Comparison of ENCODE assay signal across 15 cellular contexts in genomic region chr4:4426511-4427477, GRCh38. TPM values are rescaled to one million over a fixed set of nuclear protein-coding genes. Genes with fewer than 3 reads are reported as not detected.
A peak's percentile ranks its signal among the peaks of the same experiment; 100 is the strongest.
DNase-seq lines count a peak whose midpoint lies in the region; ATAC-seq and TF ChIP-seq lines count a peak whose summit lies in the region.
"Had no signal": no experiment of that assay in that cellular context is flagged by ENCODE, and none has a peak within 500 bp of the region (broad histone marks: within the 10 kb centered on the region; RNA-seq: fewer than 3 reads in every experiment).

No MANE protein-coding gene starts in this region.

- H3K27me3 ChIP-seq in mesenchymal stem cell (ENCODE audit: control insufficient read depth in 1 of 2, insufficient read depth in 1 of 2, low read length in 2 of 2) = no peaks in the 10 kb centered on the region
- H3K27me3 ChIP-seq in suprapubic skin = no peaks in the 10 kb centered on the region
- H3K27me3 ChIP-seq: transverse colon had no signal

- no peak overlapping the region for H2BK120ac ChIP-seq in mesenchymal stem cell (ENCODE audit: low read depth, low read length)

- H3K23ac ChIP-seq in mesenchymal stem cell (ENCODE audit: low read length in 2 of 2) = no peak overlapping the region

- H3K36me3 Mint-ChIP-seq in activated naive CD4-positive, alpha-beta T cell treated with anti-CD3 and anti-CD28 coated beads for 36 hours (ENCODE audit: low read depth) = peaks cover 4% of the 10 kb centered on the region
- H3K36me3 Mint-ChIP-seq in brain = peaks cover 6% of the 10 kb centered on the region
- H3K36me3 Mint-ChIP-seq: activated naive CD4-positive, alpha-beta T cell treated with anti-CD3 and anti-CD28 coated beads, Interleukin-2, amount 50 U/mL, for 72 hours had no signal

- no peak overlapping the region for H2BK5ac ChIP-seq in mesenchymal stem cell (ENCODE audit: low read depth, low read length, poor library complexity, severe bottlenecking)

- ATAC-seq in GM21526 (IDR thresholded peaks at IDR 0.05; ENCODE audit: low FRiP score, unreplicated experiment) = no peak
- ATAC-seq: activated CD8-positive, alpha-beta T cell treated with anti-CD3 and anti-CD28 coated beads, Interleukin-2, amount 10 ng/mL, durations not matched to agents 7 days and 5 days; activated naive CD4-positive, alpha-beta T cell treated with anti-CD3 and anti-CD28 coated beads, Interleukin-2, amount 50 U/mL, for 72 hours had no signal

- H3K9me3 ChIP-seq in mesenchymal stem cell (ENCODE audit: control insufficient read depth, low read length) = no peaks in the 10 kb centered on the region
- no peaks in the 10 kb centered on the region for H3K9me3 ChIP-seq in suprapubic skin
- H3K9me3 ChIP-seq: transverse colon had no signal

- CTCF ChIA-PET in activated naive CD4-positive, alpha-beta T cell treated with anti-CD3 and anti-CD28 coated beads for 36 hours (lab: Charles Lee) = no interaction called here

- H3K36me3 ChIP-seq in mesenchymal stem cell (ENCODE audit: control insufficient read depth in 1 of 2, insufficient read depth in 2 of 2, low read depth in 1 of 2, low read length in 2 of 2) = peaks cover 38 to 58% of the 10 kb centered on the region in 2 experiments
- peaks cover 37% of the 10 kb centered on the region for H3K36me3 ChIP-seq in suprapubic skin

- no peaks in the 10 kb centered on the region for H3K9me3 Mint-ChIP-seq in activated naive CD4-positive, alpha-beta T cell treated with anti-CD3 and anti-CD28 coated beads for 36 hours
- no peaks in the 10 kb centered on the region for H3K9me3 Mint-ChIP-seq in brain
- H3K9me3 Mint-ChIP-seq: activated naive CD4-positive, alpha-beta T cell treated with anti-CD3 and anti-CD28 coated beads, Interleukin-2, amount 50 U/mL, for 72 hours had no signal

- TF ChIP-seq EP300 in suprapubic skin (IDR thresholded peaks at IDR 0.05) = no peak

- H3K4me2 ChIP-seq in mesenchymal stem cell (ENCODE audit: low read length, poor library complexity, severe bottlenecking) = no peak overlapping the region

- H3K4me3 ChIP-seq in mesenchymal stem cell (ENCODE audit: insufficient read depth in 1 of 2, low read depth in 1 of 2, low read length in 2 of 2) = no peak overlapping the region
- no peak overlapping the region for H3K4me3 ChIP-seq in suprapubic skin
- H3K4me3 ChIP-seq: coronary artery, transverse colon had no signal

- H3K9ac ChIP-seq in mesenchymal stem cell (ENCODE audit: low read length) = no peak overlapping the region

- H3K79me1 ChIP-seq in mesenchymal stem cell (replicated peaks; ENCODE audit: low read length, poor library complexity, severe bottlenecking) = peaks cover 6% of the 10 kb centered on the region

- peak overlapping the region; percentile 12 for H4K91ac ChIP-seq in mesenchymal stem cell (ENCODE audit: low read length)

- H3K18ac ChIP-seq in mesenchymal stem cell (ENCODE audit: low read depth in 1 of 2, low read length in 2 of 2) = no peak overlapping the region

- TF ChIP-seq CTCF in brain (conservative IDR thresholded peaks at IDR 0.05) = no peak
- TF ChIP-seq CTCF in suprapubic skin (IDR thresholded peaks at IDR 0.05) = no peak

- TF ChIP-seq POLR2A in suprapubic skin (IDR thresholded peaks at IDR 0.05) = no peak

- H3K27me3 Mint-ChIP-seq in activated naive CD4-positive, alpha-beta T cell treated with anti-CD3 and anti-CD28 coated beads for 36 hours (ENCODE audit: low read depth) = no peaks in the 10 kb centered on the region
- peaks cover 5% of the 10 kb centered on the region for H3K27me3 Mint-ChIP-seq in brain

- H3K27ac ChIP-seq in mesenchymal stem cell (ENCODE audit: low read length, poor library complexity, severe bottlenecking) (no peak overlapping the region), suprapubic skin (no peak overlapping the region)
- H3K27ac ChIP-seq: coronary artery, HL-60, transverse colon had no signal

- no peak overlapping the region for H3K4me3 Mint-ChIP-seq in activated naive CD4-positive, alpha-beta T cell treated with anti-CD3 and anti-CD28 coated beads for 36 hours
- H3K4me3 Mint-ChIP-seq in brain = no peak overlapping the region
- H3K4me3 Mint-ChIP-seq: activated CD8-positive, alpha-beta T cell treated with anti-CD3 and anti-CD28 coated beads, Interleukin-2, amount 10 ng/mL, durations not matched to agents 7 days and 5 days had no signal

- WGBS in mesenchymal stem cell = 65% methylated on average over 17 of the region's 18 CpGs
- 85% methylated on average over 18 of the region's 18 CpGs for WGBS in suprapubic skin

- peak overlapping the region; percentile 9 for H3K27ac Mint-ChIP-seq in activated naive CD4-positive, alpha-beta T cell treated with anti-CD3 and anti-CD28 coated beads for 36 hours
- peak overlapping the region in 3 of 5 experiments; percentile 6 to 80 (median 74) for H3K27ac Mint-ChIP-seq in brain
- H3K27ac Mint-ChIP-seq: activated CD8-positive, alpha-beta T cell treated with anti-CD3 and anti-CD28 coated beads, Interleukin-2, amount 10 ng/mL, durations not matched to agents 7 days and 5 days; activated naive CD4-positive, alpha-beta T cell treated with anti-CD3 and anti-CD28 coated beads, Interleukin-2, amount 50 U/mL, for 72 hours had no signal

- H2AFZ ChIP-seq in mesenchymal stem cell (ENCODE audit: low read depth, low read length) = no peak overlapping the region

- peak overlapping the region in 1 of 2 experiments; percentile 29 for H2BK12ac ChIP-seq in mesenchymal stem cell (ENCODE audit: low read length in 2 of 2)

- H3K4ac ChIP-seq in mesenchymal stem cell (ENCODE audit: low read depth in 1 of 2, low read length in 2 of 2) = no peak overlapping the region

- peaks cover 15% of the 10 kb centered on the region for H3K4me1 ChIP-seq in mesenchymal stem cell (ENCODE audit: control insufficient read depth, insufficient read depth, low read depth, low read length)
- no peaks in the 10 kb centered on the region for H3K4me1 ChIP-seq in suprapubic skin
- H3K4me1 ChIP-seq: transverse colon had no signal

- peak overlapping the region; percentile 81 for H4K8ac ChIP-seq in mesenchymal stem cell (ENCODE audit: low read length)

- H2BK15ac ChIP-seq in mesenchymal stem cell (ENCODE audit: low read depth, poor library complexity, severe bottlenecking) = no peak overlapping the region

- no peak overlapping the region for H3K14ac ChIP-seq in mesenchymal stem cell (ENCODE audit: low read length in 2 of 2)

- peaks cover 2% of the 10 kb centered on the region for H3K4me1 Mint-ChIP-seq in activated naive CD4-positive, alpha-beta T cell treated with anti-CD3 and anti-CD28 coated beads for 36 hours (ENCODE audit: low read depth)
- peaks cover 59% of the 10 kb centered on the region for H3K4me1 Mint-ChIP-seq in brain

- H2AK5ac ChIP-seq in mesenchymal stem cell (ENCODE audit: low read length, severe bottlenecking) = no peak overlapping the region

- intact Hi-C loops in activated naive CD4-positive, alpha-beta T cell treated with anti-CD3 and anti-CD28 coated beads for 36 hours (cut with micrococcal nuclease) = no loop called here

- DNase-seq in activated naive CD4-positive, alpha-beta T cell treated with anti-CD3 and anti-CD28 coated beads for 36 hours = no peak
- no peak for DNase-seq in activated naive CD4-positive, alpha-beta T cell (lab: John Stamatoyannopoulos, UW)
- DNase-seq in mesenchymal stem cell (peak; percentile 48), suprapubic skin (ENCODE audit: low spot score in 2 of 2) (no peak), NCI-H2107 (lab: John Stamatoyannopoulos, UW) (no peak)
- no peak for DNase-seq in NK-92 treated with Interleukin-12 subunit alpha and Interleukin-12 subunit beta, amount 100 ng/mL, for 24 hours (lab: John Stamatoyannopoulos, UW)
- DNase-seq: activated CD8-positive, alpha-beta T cell treated with anti-CD3 and anti-CD28 coated beads, Interleukin-2, amount 10 ng/mL, durations not matched to agents 7 days and 5 days; NCI-H2081; small intestine; transverse colon had no signal

RNA-seq across cellular contexts. Expression of gene NSG1, which starts 39.9 kb away (rescaled TPM):
- total RNA-seq in activated naive CD4-positive, alpha-beta T cell treated with anti-CD3 and anti-CD28 coated beads for 36 hours = 1 to 10 TPM; 1.9 to 2.1 TPM
- 267 TPM for polyA plus RNA-seq in brain (ENCODE audit: insufficient read depth, low read depth, low replicate concordance)
- polyA plus RNA-seq in mesenchymal stem cell (2013, experiment 1 of 2) = 185 TPM
- 188 TPM for polyA plus RNA-seq in mesenchymal stem cell (2013, experiment 2 of 2)
- 100 to 1,000 TPM in 3 of 4 donors, 10 to 100 TPM in 1; 42.2 to 157 (median 114) TPM for total RNA-seq in suprapubic skin

Comparison
In these comparisons a context has a peak if more than half of its experiments do, and no peak if none do; other contexts are left out.
1. RNA of gene NSG1, which starts 39.9 kb away (total RNA-seq): 42.2 to 157 TPM in suprapubic skin; 1.9 to 2.1 TPM in activated naive CD4-positive, alpha-beta T cell treated with anti-CD3 and anti-CD28 coated beads for 36 hours; every median in the first group is over 10 times any median in the second.